8 cellular contexts compared by ENCODE assay signal in the genomic region with DNA sequence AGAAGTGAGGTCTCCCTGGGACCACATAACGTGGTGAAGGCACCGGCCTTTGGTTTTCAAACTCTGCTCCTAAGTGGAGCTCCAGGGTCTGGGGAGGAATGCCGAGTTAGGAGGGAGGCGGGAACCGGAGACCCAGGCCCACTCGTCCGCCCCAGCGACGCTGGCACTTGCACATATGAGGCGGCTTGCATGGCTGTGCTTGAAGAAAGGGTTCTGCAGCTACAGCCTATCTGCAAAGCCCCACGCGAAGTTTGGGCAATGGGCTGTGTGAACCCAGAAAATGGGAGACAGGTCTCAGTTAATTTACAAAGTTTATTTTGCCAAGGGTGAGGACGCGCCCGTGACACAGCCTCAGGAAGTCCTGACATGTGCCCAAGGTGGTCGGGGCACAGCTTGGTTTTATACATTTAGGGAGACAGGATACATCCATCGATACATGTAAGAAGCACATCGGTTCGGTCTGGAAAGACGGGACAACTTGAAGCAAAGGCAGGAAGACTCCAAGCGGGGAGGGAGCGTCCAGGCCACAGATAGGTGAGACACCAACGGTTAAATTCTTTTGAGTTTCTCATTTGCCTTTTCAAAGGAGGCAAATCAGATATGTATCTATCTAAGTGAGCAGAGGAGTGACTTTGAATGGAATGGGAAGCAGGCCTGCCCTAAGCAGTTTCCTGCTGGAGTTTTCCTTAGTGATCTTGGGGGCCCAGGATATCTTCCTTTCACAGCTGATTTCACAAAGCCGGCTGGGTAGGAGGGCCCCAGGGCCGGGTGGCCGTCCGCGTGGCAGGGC. TPM values are rescaled to one million over a fixed set of nuclear protein-coding genes. Genes with fewer than 3 reads are reported as not detected.
DNase-seq lines count a peak whose midpoint lies in the region; ATAC-seq, FAIRE-seq and TF ChIP-seq lines count a peak whose summit lies in the region.

No MANE protein-coding gene starts in this region.

- H3K9me2 ChIP-seq in HCT116 (ENCODE audit: insufficient read depth) = no peaks in the 10 kb centered on the region

- H3K4me1 ChIP-seq in HCT116 (ENCODE audit: control insufficient read depth in 1 of 2, insufficient read depth in 2 of 2, low read length in 2 of 2) = peaks cover 0 to 19% of the 10 kb centered on the region in 2 experiments; a peak in 3 of 4 replicates
- peaks cover 46% of the 10 kb centered on the region for H3K4me1 ChIP-seq in left ventricle myocardium inferior
- H3K4me1 ChIP-seq in skeletal muscle satellite cell (ENCODE audit: control insufficient read depth, insufficient read depth, low read length) = peaks cover 16% of the 10 kb centered on the region

- BruUV-seq in HCT116 (replicated peaks; lab: Mats Ljungman, UMichigan) = no TSS peak

- peaks cover 8% of the 10 kb centered on the region for H3K27me3 Mint-ChIP-seq in activated B cell treated with CpG ODN at 0.5 μM for 24 hours

- CTCF ChIA-PET in HCT116 (lab: Charles Lee) (no interaction called here), activated B cell treated with CpG ODN at 0.5 μM for 24 hours (lab: Charles Lee) (no interaction called here)

- peak overlapping the region; percentile 48 to 87 for H3K4me3 ChIP-seq in HCT116 (replicated peaks in 1 of 2; ENCODE audit: low read depth in 1 of 2, low read length in 2 of 2)
- H3K4me3 ChIP-seq in left ventricle myocardium inferior = peak overlapping the region; percentile 86
- peak overlapping the region; percentile 79 for H3K4me3 ChIP-seq in skeletal muscle satellite cell (ENCODE audit: low read length)

- H3K4me3 Mint-ChIP-seq in activated B cell treated with CpG ODN at 0.5 μM for 24 hours = peak overlapping the region; percentile 78

- H3K4me2 ChIP-seq in HCT116 (ENCODE audit: low read length) (peak overlapping the region; percentile 93), skeletal muscle satellite cell (ENCODE audit: low read length) (peak overlapping the region; percentile 84)

- ATAC-seq in HCT116 (no peak), activated B cell treated with CpG ODN at 0.5 μM for 24 hours (ENCODE audit: low read depth) (no peak), HG02981 (IDR thresholded peaks at IDR 0.05; ENCODE audit: unreplicated experiment) (no peak), HG03045 (IDR thresholded peaks at IDR 0.05; ENCODE audit: unreplicated experiment) (no peak)

- POLR2A ChIA-PET in HCT116 (lab: Charles Lee) = no interaction called here
- POLR2A ChIA-PET in activated B cell treated with CpG ODN at 0.5 μM for 24 hours (lab: Charles Lee) = interaction anchor here (1.0 to 1.2 kb wide), 3 partner anchors 12 to 175 kb away, joined by 3 to 4 read pairs (median 4); a partner anchor contains a TSS

- no peak for TF ChIP-seq RAD21 in HCT116 (IDR thresholded peaks at IDR 0.05; ENCODE audit: low read depth)

- H4K20me1 ChIP-seq in HCT116 (ENCODE audit: insufficient read depth) = no peaks in the 10 kb centered on the region

- H3K9me3 Mint-ChIP-seq in activated B cell treated with CpG ODN at 0.5 μM for 24 hours = no peaks in the 10 kb centered on the region

- peaks cover 21% of the 10 kb centered on the region for H3K79me2 ChIP-seq in HCT116 (ENCODE audit: insufficient read depth, low read length)

- H3K9ac ChIP-seq in HCT116 (ENCODE audit: low read length) = peak overlapping the region; percentile 60
- H3K9ac ChIP-seq in skeletal muscle satellite cell (ENCODE audit: low read depth, low read length) = peak overlapping the region; percentile 87

- DNase-seq in HCT116 (ENCODE audit: low read depth, low spot score) (no peak), activated B cell treated with CpG ODN at 0.5 μM for 24 hours (no peak), left ventricle myocardium inferior (no peak), MV-4-11 (lab: John Stamatoyannopoulos, UW) (no peak), RCC 7860 (ENCODE audit: low spot score) (no peak)

- no peak for FAIRE-seq in RCC 7860 (lab: Jason Lieb, UNC)

- H3K27ac ChIP-seq in HCT116 (ENCODE audit: low read depth, low read length) = peak overlapping the region; percentile 69; the same call in 1 of the 2 replicates
- H3K27ac ChIP-seq in left ventricle myocardium inferior (replicated peaks) = peak overlapping the region; percentile 96

- no peaks in the 10 kb centered on the region for H3K36me3 ChIP-seq in HCT116 (ENCODE audit: control insufficient read depth in 1 of 2, insufficient read depth in 2 of 2, low read length in 2 of 2)
- no peaks in the 10 kb centered on the region for H3K36me3 ChIP-seq in left ventricle myocardium inferior
- no peaks in the 10 kb centered on the region for H3K36me3 ChIP-seq in skeletal muscle satellite cell (ENCODE audit: insufficient read depth, low read length)

- no peaks in the 10 kb centered on the region for H3K9me3 ChIP-seq in HCT116 (ENCODE audit: control insufficient read depth in 1 of 2, insufficient read depth in 1 of 2, low read depth in 1 of 2, low read length in 2 of 2)
- H3K9me3 ChIP-seq in left ventricle myocardium inferior (replicated peaks) = no peaks in the 10 kb centered on the region
- H3K9me3 ChIP-seq in skeletal muscle satellite cell (replicated peaks; ENCODE audit: low read length) = no peaks in the 10 kb centered on the region

- intact Hi-C loops in HCT116 (cut with micrococcal nuclease) (no loop called here), activated B cell treated with CpG ODN at 0.5 μM for 24 hours (cut with micrococcal nuclease) (no loop called here), left ventricle myocardium inferior (cut with micrococcal nuclease) (no loop called here)

- H3K4me1 Mint-ChIP-seq in activated B cell treated with CpG ODN at 0.5 μM for 24 hours = peaks cover 49% of the 10 kb centered on the region

- H3K36me3 Mint-ChIP-seq in activated B cell treated with CpG ODN at 0.5 μM for 24 hours (ENCODE audit: low read depth) = peaks cover under 1% of the 10 kb centered on the region

- peak overlapping the region; percentile 44 for H2AFZ ChIP-seq in HCT116 (ENCODE audit: low read depth, low read length, poor library complexity, severe bottlenecking)

- no peak for TF ChIP-seq POLR2A in HCT116 (IDR thresholded peaks at IDR 0.05; ENCODE audit: borderline replicate concordance, extremely low read depth, insufficient read depth, insufficient read length)

- H3K27ac Mint-ChIP-seq in activated B cell treated with CpG ODN at 0.5 μM for 24 hours = peak overlapping the region; percentile 68

- H3K27me3 ChIP-seq in HCT116 (ENCODE audit: insufficient read depth, low read length) = peaks cover 14% of the 10 kb centered on the region; the same call in 1 of the 2 replicates
- H3K27me3 ChIP-seq in left ventricle myocardium inferior (ENCODE audit: low read depth) = no peaks in the 10 kb centered on the region
- peaks cover 29% of the 10 kb centered on the region for H3K27me3 ChIP-seq in skeletal muscle satellite cell (ENCODE audit: control insufficient read depth, insufficient read depth, low read length)

- RAD21 ChIA-PET in HCT116 (lab: Charles Lee; ENCODE audit: low non-redundant PET in 1 of 2, low total read pairs in 2 of 2, uncharacterized antibody in 2 of 2, unreplicated experiment in 2 of 2) = no interaction called here

- TF ChIP-seq CTCF in HCT116 (IDR thresholded peaks at IDR 0.05 in 2 of 3, conservative IDR thresholded peaks at IDR 0.05 in 1 of 3; ENCODE audit: borderline replicate concordance in 1 of 3, insufficient read depth in 1 of 3, low read depth in 2 of 3, low read length in 2 of 3) = no peak
- TF ChIP-seq CTCF in activated B cell treated with CpG ODN at 0.5 μM for 24 hours (IDR thresholded peaks at IDR 0.05) = no peak
- TF ChIP-seq CTCF in left ventricle myocardium inferior (IDR thresholded peaks at IDR 0.05; ENCODE audit: borderline replicate concordance) = no peak

TF ChIP-seq in HCT116, 20 proteins besides CTCF, POLR2A, EP300 and RAD21 (continues in another document):
- TF ChIP-seq CEBPB (IDR thresholded peaks at IDR 0.05; ENCODE audit: low read depth) = no peak
- TF ChIP-seq EZH2 (IDR thresholded peaks at IDR 0.05) = no peak
- no peak for TF ChIP-seq ELF1 (IDR thresholded peaks at IDR 0.05; ENCODE audit: borderline replicate concordance, low read depth)
- TF ChIP-seq EZH2phosphoT487 (IDR thresholded peaks at IDR 0.05; ENCODE audit: borderline replicate concordance) = no peak
- no peak for TF ChIP-seq YY1 (IDR thresholded peaks at IDR 0.05; ENCODE audit: extremely low read depth, insufficient replicate concordance, low read depth, low read length)
- TF ChIP-seq, protein P1, sequence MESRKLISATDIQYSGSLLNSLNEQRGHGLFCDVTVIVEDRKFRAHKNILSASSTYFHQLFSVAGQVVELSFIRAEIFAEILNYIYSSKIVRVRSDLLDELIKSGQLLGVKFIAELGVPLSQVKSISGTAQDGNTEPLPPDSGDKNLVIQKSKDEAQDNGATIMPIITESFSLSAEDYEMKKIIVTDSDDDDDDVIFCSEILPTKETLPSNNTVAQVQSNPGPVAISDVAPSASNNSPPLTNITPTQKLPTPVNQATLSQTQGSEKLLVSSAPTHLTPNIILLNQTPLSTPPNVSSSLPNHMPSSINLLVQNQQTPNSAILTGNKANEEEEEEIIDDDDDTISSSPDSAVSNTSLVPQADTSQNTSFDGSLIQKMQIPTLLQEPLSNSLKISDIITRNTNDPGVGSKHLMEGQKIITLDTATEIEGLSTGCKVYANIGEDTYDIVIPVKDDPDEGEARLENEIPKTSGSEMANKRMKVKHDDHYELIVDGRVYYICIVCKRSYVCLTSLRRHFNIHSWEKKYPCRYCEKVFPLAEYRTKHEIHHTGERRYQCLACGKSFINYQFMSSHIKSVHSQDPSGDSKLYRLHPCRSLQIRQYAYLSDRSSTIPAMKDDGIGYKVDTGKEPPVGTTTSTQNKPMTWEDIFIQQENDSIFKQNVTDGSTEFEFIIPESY (IDR thresholded peaks at IDR 0.05; ENCODE audit: extremely low read depth, insufficient replicate concordance, low read length) = no peak

RNA-seq across cellular contexts. Expression of a gene that starts 0.8 kb away (rescaled TPM):
- 44.7 TPM for total RNA-seq in HCT116 (2021; ENCODE audit: unreplicated experiment)
- 18.5 and 21.8 TPM in 2 replicates for polyA plus RNA-seq in HCT116 (2012)
- total RNA-seq in activated B cell treated with CpG ODN at 0.5 μM for 24 hours = 46.7 and 53.4 TPM in 2 replicates
- total RNA-seq in left ventricle myocardium inferior = 62.9 TPM
- 21.8 and 27.1 TPM in 2 replicates for total RNA-seq in skeletal muscle satellite cell (2012; rRNA removed)
